In genomic region chr4:48258845-48259397, GRCh38 we compare ENCODE assay signal across 30 cellular contexts.
"Had no signal": no experiment of that assay in that cellular context is flagged by ENCODE, and none has a peak within 500 bp of the region (broad histone marks: within the 10 kb centered on the region; RNA-seq: fewer than 3 reads in every experiment).

No MANE protein-coding gene starts in this region.

- H3K4me1 ChIP-seq: ascending aorta, neural progenitor cell, parathyroid adenoma, psoas muscle, uterus had no signal

- H3K9me3 ChIP-seq: ascending aorta, gastroesophageal sphincter, lower lobe of right lung, psoas muscle, uterus had no signal

- FAIRE-seq: kidney had no signal

- H3K36me3 ChIP-seq: ascending aorta, cardiac muscle cell, gastroesophageal sphincter, lower lobe of right lung, neural progenitor cell, uterus had no signal

- H3K27ac Mint-ChIP-seq: activated naive CD4-positive, alpha-beta T cell treated with anti-CD3 and anti-CD28 coated beads, Interleukin-2, amount 10 ng/mL, durations not matched to agents 7 days and 5 days; activated naive CD8-positive, alpha-beta T cell treated with anti-CD3 and anti-CD28 coated beads, Interleukin-2, amount 10 ng/mL, durations not matched to agents 7 days and 5 days; activated T-helper 1 cell treated with anti-CD3 and anti-CD28 coated beads, Interleukin-12 subunit alpha, Interleukin-12 subunit beta, Interleukin-2, Interleukin-4 antibody, amounts not matched to agents 30 ng/mL and 10 ng/mL and 1 ng/mL, durations not matched to agents 14 hours and 24 hours and 36 hours; brain; effector memory CD8-positive, alpha-beta T cell; natural killer cell; neural progenitor cell; stimulated activated naive CD8-positive, alpha-beta T cell treated with anti-CD3 and anti-CD28 coated beads, Interleukin-15, amount 100 ng/mL, for 72 hours; type B pancreatic cell had no signal

- H3K9ac ChIP-seq: neural progenitor cell, parathyroid adenoma had no signal

- DNase-seq: activated CD4-positive, alpha-beta T cell treated with anti-CD3 and anti-CD28 coated beads for 4 hours; activated CD4-positive, alpha-beta T cell treated with anti-CD3 and anti-CD28 coated beads, Interleukin-2, amount 50 U/mL, for 4 hours; activated gamma-delta T cell; activated naive CD4-positive, alpha-beta T cell treated with anti-CD3 and anti-CD28 coated beads, Interleukin-2, amount 10 ng/mL, durations not matched to agents 7 days and 5 days; activated naive CD8-positive, alpha-beta T cell treated with anti-CD3 and anti-CD28 coated beads, Interleukin-2, amount 10 ng/mL, durations not matched to agents 7 days and 5 days; activated T-cell treated with anti-CD3 and anti-CD28 coated beads for 4 hours; effector memory CD8-positive, alpha-beta T cell; erythroblast; head of caudate nucleus; hippocampal formation; kidney; lower lobe of right lung; mesenchymal stem cell; natural killer cell; occipital lobe; psoas muscle; right cardiac atrium; stimulated activated CD4-positive, alpha-beta T cell treated with anti-CD3 and anti-CD28 coated beads, Interleukin-4, amount 100 ng/mL, for 1 hour; stimulated activated naive CD8-positive, alpha-beta T cell treated with anti-CD3 and anti-CD28 coated beads, Interleukin-15, amount 100 ng/mL, for 72 hours; substantia nigra; uterus had no signal

- H3K36me3 Mint-ChIP-seq: activated naive CD4-positive, alpha-beta T cell treated with anti-CD3 and anti-CD28 coated beads, Interleukin-2, amount 10 ng/mL, durations not matched to agents 7 days and 5 days; brain; natural killer cell; neural progenitor cell; type B pancreatic cell had no signal

- H2AFZ ChIP-seq: neural progenitor cell, parathyroid adenoma had no signal

- H3K9me3 Mint-ChIP-seq: activated naive CD4-positive, alpha-beta T cell treated with anti-CD3 and anti-CD28 coated beads, Interleukin-2, amount 10 ng/mL, durations not matched to agents 7 days and 5 days; activated T-helper 1 cell treated with anti-CD3 and anti-CD28 coated beads, Interleukin-12 subunit alpha, Interleukin-12 subunit beta, Interleukin-2, Interleukin-4 antibody, amounts not matched to agents 30 ng/mL and 10 ng/mL and 1 ng/mL, durations not matched to agents 14 hours and 24 hours and 36 hours; brain; effector memory CD8-positive, alpha-beta T cell; natural killer cell; neural progenitor cell; stimulated activated naive CD8-positive, alpha-beta T cell treated with anti-CD3 and anti-CD28 coated beads, Interleukin-15, amount 100 ng/mL, for 72 hours; type B pancreatic cell had no signal

- H3K4me3 Mint-ChIP-seq: activated naive CD4-positive, alpha-beta T cell treated with anti-CD3 and anti-CD28 coated beads, Interleukin-2, amount 10 ng/mL, durations not matched to agents 7 days and 5 days; activated naive CD8-positive, alpha-beta T cell treated with anti-CD3 and anti-CD28 coated beads, Interleukin-2, amount 10 ng/mL, durations not matched to agents 7 days and 5 days; activated T-helper 1 cell treated with anti-CD3 and anti-CD28 coated beads, Interleukin-12 subunit alpha, Interleukin-12 subunit beta, Interleukin-2, Interleukin-4 antibody, amounts not matched to agents 30 ng/mL and 10 ng/mL and 1 ng/mL, durations not matched to agents 14 hours and 24 hours and 36 hours; brain; effector memory CD8-positive, alpha-beta T cell; natural killer cell; neural progenitor cell; stimulated activated naive CD8-positive, alpha-beta T cell treated with anti-CD3 and anti-CD28 coated beads, Interleukin-15, amount 100 ng/mL, for 72 hours; type B pancreatic cell had no signal

- H3K4me2 ChIP-seq: neural progenitor cell had no signal

- ATAC-seq: effector memory CD8-positive, alpha-beta T cell; gastroesophageal sphincter; lower lobe of right lung; natural killer cell; psoas muscle; right cardiac atrium; stimulated activated naive CD8-positive, alpha-beta T cell treated with anti-CD3 and anti-CD28 coated beads, Interleukin-15, amount 100 ng/mL, for 72 hours had no signal

- H3K27ac ChIP-seq: ascending aorta, cardiac muscle cell, coronary artery, gastroesophageal sphincter, lower lobe of right lung, neural progenitor cell, parathyroid adenoma, psoas muscle, uterus had no signal

- H3K4me3 ChIP-seq: ascending aorta, cardiac muscle cell, coronary artery, gastroesophageal sphincter, lower lobe of right lung, neural progenitor cell, psoas muscle, uterus had no signal

- H3K79me2 ChIP-seq: parathyroid adenoma had no signal

- H3K4me1 Mint-ChIP-seq: neural progenitor cell had no signal

- H3K27me3 Mint-ChIP-seq: activated naive CD4-positive, alpha-beta T cell treated with anti-CD3 and anti-CD28 coated beads, Interleukin-2, amount 10 ng/mL, durations not matched to agents 7 days and 5 days; activated naive CD8-positive, alpha-beta T cell treated with anti-CD3 and anti-CD28 coated beads, Interleukin-2, amount 10 ng/mL, durations not matched to agents 7 days and 5 days; stimulated activated naive CD8-positive, alpha-beta T cell treated with anti-CD3 and anti-CD28 coated beads, Interleukin-15, amount 100 ng/mL, for 72 hours; type B pancreatic cell had no signal

- H3K27me3 ChIP-seq: ascending aorta, cardiac muscle cell, gastroesophageal sphincter, neural progenitor cell, uterus had no signal
